9 cellular contexts compared by ENCODE assay signal in genomic region chr2:142865924-142866323, GRCh38. TPM values are rescaled to one million over a fixed set of nuclear protein-coding genes. Genes with fewer than 3 reads are reported as not detected.
A peak's percentile ranks its signal among the peaks of the same experiment; 100 is the strongest.
DNase-seq lines count a peak whose midpoint lies in the region; ATAC-seq, FAIRE-seq and TF ChIP-seq lines count a peak whose summit lies in the region.
"Had no signal": no experiment of that assay in that cellular context is flagged by ENCODE, and none has a peak within 500 bp of the region (broad histone marks: within the 10 kb centered on the region; RNA-seq: fewer than 3 reads in every experiment).

No MANE protein-coding gene starts in this region.

- H3K4me3 ChIP-seq in GM23248 (peak overlapping the region; percentile 29; the same call in 1 of the 2 replicates), MG63 (peak overlapping the region; percentile 9), keratinocyte (ENCODE audit: control insufficient read depth in 2 of 3, extremely low read depth in 1 of 3, insufficient read depth in 2 of 3, low read depth in 1 of 3, low read length in 3 of 3) (no peak overlapping the region)

- in situ Hi-C loops in GM13977 (cut with MboI; ENCODE audit: low pct_unique_long_range_greater_than_20kb, low sequenced_read_pairs, unreplicated experiment) = no loop called here
- in situ Hi-C loops in GM23248 (cut with MboI) = no loop called here

- H3K27me3 ChIP-seq in GM23248 (replicated peaks; ENCODE audit: insufficient read depth) = no peaks in the 10 kb centered on the region
- H3K27me3 ChIP-seq in MG63 = no peaks in the 10 kb centered on the region
- no peaks in the 10 kb centered on the region for H3K27me3 ChIP-seq in keratinocyte (ENCODE audit: control insufficient read depth, extremely low read depth, insufficient read depth, low read length)

- no peak overlapping the region for H3K27ac ChIP-seq in GM23248
- peak overlapping the region; percentile 18 for H3K27ac ChIP-seq in keratinocyte (ENCODE audit: control insufficient read depth, insufficient read depth, low read length)
- no peak overlapping the region for H3K27ac ChIP-seq in substantia nigra (ENCODE audit: low read depth, low read length, poor library complexity, severe bottlenecking)

- FAIRE-seq in keratinocyte (lab: Jason Lieb, UNC) = no peak
- FAIRE-seq: bronchial epithelial cell had no signal

- H3K4me1 ChIP-seq in GM23248 (ENCODE audit: insufficient read depth) (peaks cover 13% of the 10 kb centered on the region), keratinocyte (ENCODE audit: control insufficient read depth, extremely low read depth, insufficient read depth, low read length) (peaks cover 27% of the 10 kb centered on the region)

- DNase-seq in GM13977 (ENCODE audit: low spot score) (peak; percentile 58), GM23248 (peak; percentile 2), MG63 (no peak), keratinocyte (ENCODE audit: low read depth, low spot score) (no peak), DMS 273 (lab: John Stamatoyannopoulos, UW; ENCODE audit: unreplicated experiment) (no peak), DMS 273 treated with DMSO at 0.1 percent for 48 hours (lab: John Stamatoyannopoulos, UW) (no peak), left colon (no peak), substantia nigra (lab: John Stamatoyannopoulos, UW) (no peak)

- H4K20me1 ChIP-seq in GM23248 (ENCODE audit: insufficient read depth) (no peaks in the 10 kb centered on the region), keratinocyte (ENCODE audit: control insufficient read depth, extremely low read depth, insufficient read depth, low read length) (no peaks in the 10 kb centered on the region)

- no peaks in the 10 kb centered on the region for H3K9me2 ChIP-seq in GM23248 (ENCODE audit: insufficient read depth)

- TF ChIP-seq CTCF in GM13977 (IDR thresholded peaks at IDR 0.05; ENCODE audit: extremely low read depth, insufficient read depth, missing control alignments) (no peak), keratinocyte (optimal IDR thresholded peaks at IDR 0.05 in 1 of 3, IDR thresholded peaks at IDR 0.05 in 1 of 3, conservative IDR thresholded peaks at IDR 0.05 in 1 of 3; ENCODE audit: extremely low read depth in 1 of 3, insufficient read depth in 2 of 3, low read length in 3 of 3) (no peak)

- H3K4me2 ChIP-seq in GM23248 (ENCODE audit: unreplicated experiment) = peak overlapping the region; percentile 21
- H3K4me2 ChIP-seq in keratinocyte (ENCODE audit: control insufficient read depth, extremely low read depth, insufficient read depth, low read depth, low read length) = peak overlapping the region; percentile 8

- WGBS in GM23248 (ENCODE audit: low coverage in 1 of 2, low lambda C conversion rate in 2 of 2, missing lambda C conversion rate in 2 of 2), 2 experiments = 39 to 52% methylated on average over 1 of the region's 1 CpG

- H3K36me3 ChIP-seq in GM23248 (ENCODE audit: low read depth) = no peaks in the 10 kb centered on the region
- H3K36me3 ChIP-seq in MG63 = no peaks in the 10 kb centered on the region
- no peaks in the 10 kb centered on the region for H3K36me3 ChIP-seq in keratinocyte (ENCODE audit: control insufficient read depth in 2 of 2, extremely low read depth in 1 of 2, insufficient read depth in 2 of 2, low read length in 2 of 2)

- H3K9me3 ChIP-seq in GM23248 (ENCODE audit: low read depth) = no peaks in the 10 kb centered on the region
- no peaks in the 10 kb centered on the region for H3K9me3 ChIP-seq in MG63
- H3K9me3 ChIP-seq in keratinocyte (ENCODE audit: control insufficient read depth, low read depth, low read length) = no peaks in the 10 kb centered on the region

- H2AFZ ChIP-seq in GM23248 (peak overlapping the region; percentile 49), keratinocyte (ENCODE audit: control insufficient read depth, low read length) (peak overlapping the region; percentile 86)

- intact Hi-C loops in left colon (cut with DNase I, micrococcal nuclease) = no loop called here

- no peaks in the 10 kb centered on the region for H3F3A ChIP-seq in GM23248 (ENCODE audit: insufficient read depth)

- no peaks in the 10 kb centered on the region for H3K79me2 ChIP-seq in GM23248 (ENCODE audit: insufficient read depth)
- no peaks in the 10 kb centered on the region for H3K79me2 ChIP-seq in keratinocyte (ENCODE audit: control insufficient read depth, insufficient read depth, low read length)

- no peaks in the 10 kb centered on the region for H3K9me1 ChIP-seq in keratinocyte (ENCODE audit: control insufficient read depth, extremely low read depth, insufficient read depth, low read length)

- ATAC-seq in left colon = no peak

- dilution Hi-C loops in keratinocyte (cut with MboI; ENCODE audit: extremely low pct_ligation_motif_present, low sequenced_read_pairs) = no loop called here

- H3K9ac ChIP-seq in GM23248 (no peak overlapping the region), keratinocyte (ENCODE audit: control insufficient read depth, extremely low read depth, insufficient read depth, low read length) (no peak overlapping the region)

RNA-seq across cellular contexts. Expression of gene KYNU, which starts 11.5 kb away (rescaled TPM):
- under 0.01 TPM in 1 of 2 replicates, not detected in the other for total RNA-seq in GM23248 (2014; rRNA removed; shearing (Covaris generic))
- polyA plus RNA-seq in GM23248 (2016; fragmentation: Nextera tagmentation; extraction: Ambion mirVana) (0.15 TPM in 1 of 2 replicates, not detected in the other), keratinocyte (2.4 to 8.2 TPM (median 3.9 TPM) in 3 replicates)
- 0.82 TPM in 1 of 2 replicates, not detected in the other for total RNA-seq in MG63 (2014; rRNA removed; shearing (Covaris generic); ENCODE audit: low replicate concordance)
- 0.42 TPM for polyA plus RNA-seq in keratinocyte (2011; ENCODE audit: low read depth)
- 7.7 and 13.8 TPM in 2 replicates for polyA plus RNA-seq in keratinocyte (2011; cell fraction: cytosol; rRNA removed)
- 12.1 and 13.5 TPM in 2 replicates for polyA plus RNA-seq in keratinocyte (2011; cell fraction: nucleus; rRNA removed)
- polyA plus RNA-seq in keratinocyte (2012; ENCODE audit: low replicate concordance) = 0.37 and 2.7 TPM in 2 replicates
- 0.52 to 6.6 TPM (median 3.0 TPM) in 3 replicates for polyA minus RNA-seq in keratinocyte
- polyA minus RNA-seq in keratinocyte (2011; cell fraction: cytosol; rRNA and poly(A)+ RNA removed) = 12.5 TPM
- polyA minus RNA-seq in keratinocyte (2011; cell fraction: nucleus; rRNA and poly(A)+ RNA removed) = 8.1 and 23.4 TPM in 2 replicates
- 1 to 10 TPM in 1 of 2 donors, under 1 TPM in 1; 0.61 to 2.3 TPM for total RNA-seq in left colon

Comparison
In these comparisons a context has a peak if more than half of its experiments do, and no peak if none do; other contexts are left out.
1. DNase-seq: peak in GM13977 (single experiment) and GM23248 (single experiment); none in MG63 (single experiment), keratinocyte (single experiment), DMS 273 (single experiment), DMS 273 treated with DMSO at 0.1 percent for 48 hours (single experiment), left colon (0 of 2) and substantia nigra (0 of 49).
2. H3K4me3 ChIP-seq: peak in GM23248 (single experiment) and MG63 (single experiment); none in keratinocyte (0 of 3).